In the genomic region with DNA sequence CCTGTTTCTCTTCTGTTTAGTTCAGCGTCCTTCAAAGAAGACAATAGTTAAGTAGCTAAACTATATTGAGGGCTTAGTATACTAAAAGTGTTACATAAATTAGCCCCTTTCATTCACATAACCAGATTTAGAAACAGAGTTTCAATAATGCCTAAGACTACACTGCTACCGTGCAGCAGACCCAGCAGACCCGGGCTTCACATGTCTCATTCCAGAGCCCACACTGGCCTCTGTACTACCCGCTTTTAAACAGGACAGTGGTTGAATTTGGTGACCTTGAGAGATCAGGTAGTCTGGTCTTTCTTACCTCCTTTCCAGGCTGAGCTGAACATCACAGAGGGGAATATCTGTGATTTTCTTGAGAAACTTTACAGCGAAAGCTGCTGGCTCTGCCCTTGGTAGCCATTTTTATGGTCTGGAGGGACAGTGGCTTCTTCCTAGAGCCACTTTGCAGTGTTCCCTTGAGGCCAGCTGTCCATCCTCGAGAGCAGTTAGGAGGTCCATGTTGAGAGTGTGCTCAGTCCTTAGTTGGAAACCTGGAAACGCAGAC, we compare ENCODE assay signal across 2 cellular contexts.
TF ChIP-seq lines count a peak whose summit lies in the region.

No MANE protein-coding gene starts in this region.

TF ChIP-seq in SK-N-SH, 30 proteins besides CTCF, POLR2A, EP300 and RAD21 (continued from another document):
- no peak for TF ChIP-seq TEAD4 (IDR thresholded peaks at IDR 0.05; ENCODE audit: borderline replicate concordance, insufficient read depth)
- TF ChIP-seq RXRA (IDR thresholded peaks at IDR 0.05; ENCODE audit: borderline replicate concordance, low read depth): no peak
- TF ChIP-seq, protein P1, sequence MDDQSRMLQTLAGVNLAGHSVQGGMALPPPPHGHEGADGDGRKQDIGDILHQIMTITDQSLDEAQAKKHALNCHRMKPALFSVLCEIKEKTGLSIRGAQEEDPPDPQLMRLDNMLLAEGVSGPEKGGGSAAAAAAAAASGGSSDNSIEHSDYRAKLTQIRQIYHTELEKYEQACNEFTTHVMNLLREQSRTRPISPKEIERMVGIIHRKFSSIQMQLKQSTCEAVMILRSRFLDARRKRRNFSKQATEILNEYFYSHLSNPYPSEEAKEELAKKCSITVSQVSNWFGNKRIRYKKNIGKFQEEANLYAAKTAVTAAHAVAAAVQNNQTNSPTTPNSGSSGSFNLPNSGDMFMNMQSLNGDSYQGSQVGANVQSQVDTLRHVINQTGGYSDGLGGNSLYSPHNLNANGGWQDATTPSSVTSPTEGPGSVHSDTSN (IDR thresholded peaks at IDR 0.05): no peak
- no peak for TF ChIP-seq SIN3A (IDR thresholded peaks at IDR 0.05; ENCODE audit: borderline replicate concordance, low read depth, low read length)
- no peak for TF ChIP-seq GATA2 (CRISPR knock-in tag; IDR thresholded peaks at IDR 0.05)
- TF ChIP-seq TAF1 (IDR thresholded peaks at IDR 0.05; ENCODE audit: borderline replicate concordance, low read depth, low read length): no peak
- TF ChIP-seq FOSL2 (IDR thresholded peaks at IDR 0.05; ENCODE audit: borderline replicate concordance, low read depth): no peak
- TF ChIP-seq TCF12 (IDR thresholded peaks at IDR 0.05): no peak
TF ChIP-seq in SK-N-SH: peak in this region for 0.

TF ChIP-seq in SK-N-SH treated with all-trans-retinoic acid at 6 μM for 48 hours, 23 proteins besides CTCF, POLR2A, EP300 and RAD21 (continued from another document):
- TF ChIP-seq, protein P2, sequence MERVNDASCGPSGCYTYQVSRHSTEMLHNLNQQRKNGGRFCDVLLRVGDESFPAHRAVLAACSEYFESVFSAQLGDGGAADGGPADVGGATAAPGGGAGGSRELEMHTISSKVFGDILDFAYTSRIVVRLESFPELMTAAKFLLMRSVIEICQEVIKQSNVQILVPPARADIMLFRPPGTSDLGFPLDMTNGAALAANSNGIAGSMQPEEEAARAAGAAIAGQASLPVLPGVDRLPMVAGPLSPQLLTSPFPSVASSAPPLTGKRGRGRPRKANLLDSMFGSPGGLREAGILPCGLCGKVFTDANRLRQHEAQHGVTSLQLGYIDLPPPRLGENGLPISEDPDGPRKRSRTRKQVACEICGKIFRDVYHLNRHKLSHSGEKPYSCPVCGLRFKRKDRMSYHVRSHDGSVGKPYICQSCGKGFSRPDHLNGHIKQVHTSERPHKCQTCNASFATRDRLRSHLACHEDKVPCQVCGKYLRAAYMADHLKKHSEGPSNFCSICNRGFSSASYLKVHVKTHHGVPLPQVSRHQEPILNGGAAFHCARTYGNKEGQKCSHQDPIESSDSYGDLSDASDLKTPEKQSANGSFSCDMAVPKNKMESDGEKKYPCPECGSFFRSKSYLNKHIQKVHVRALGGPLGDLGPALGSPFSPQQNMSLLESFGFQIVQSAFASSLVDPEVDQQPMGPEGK (CRISPR knock-in tag; IDR thresholded peaks at IDR 0.05; ENCODE audit: borderline replicate concordance): no peak
- no peak for TF ChIP-seq RARB (CRISPR knock-in tag; IDR thresholded peaks at IDR 0.05)
- no peak for TF ChIP-seq TCF4 (CRISPR knock-in tag; IDR thresholded peaks at IDR 0.05; ENCODE audit: borderline replicate concordance)
- no peak for TF ChIP-seq ZNF8 (CRISPR knock-in tag; IDR thresholded peaks at IDR 0.05)
- TF ChIP-seq, protein P3, sequence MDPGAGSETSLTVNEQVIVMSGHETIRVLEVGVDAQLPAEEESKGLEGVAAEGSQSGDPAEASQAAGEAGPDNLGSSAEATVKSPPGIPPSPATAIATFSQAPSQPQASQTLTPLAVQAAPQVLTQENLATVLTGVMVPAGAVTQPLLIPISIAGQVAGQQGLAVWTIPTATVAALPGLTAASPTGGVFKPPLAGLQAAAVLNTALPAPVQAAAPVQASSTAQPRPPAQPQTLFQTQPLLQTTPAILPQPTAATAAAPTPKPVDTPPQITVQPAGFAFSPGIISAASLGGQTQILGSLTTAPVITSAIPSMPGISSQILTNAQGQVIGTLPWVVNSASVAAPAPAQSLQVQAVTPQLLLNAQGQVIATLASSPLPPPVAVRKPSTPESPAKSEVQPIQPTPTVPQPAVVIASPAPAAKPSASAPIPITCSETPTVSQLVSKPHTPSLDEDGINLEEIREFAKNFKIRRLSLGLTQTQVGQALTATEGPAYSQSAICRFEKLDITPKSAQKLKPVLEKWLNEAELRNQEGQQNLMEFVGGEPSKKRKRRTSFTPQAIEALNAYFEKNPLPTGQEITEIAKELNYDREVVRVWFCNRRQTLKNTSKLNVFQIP (CRISPR knock-in tag; IDR thresholded peaks at IDR 0.05; ENCODE audit: borderline replicate concordance, low read depth): no peak
- no peak for TF ChIP-seq ZC3H10 (CRISPR knock-in tag; IDR thresholded peaks at IDR 0.05)
- no peak for TF ChIP-seq ESRRG (CRISPR knock-in tag; IDR thresholded peaks at IDR 0.05)
- TF ChIP-seq, protein P4, sequence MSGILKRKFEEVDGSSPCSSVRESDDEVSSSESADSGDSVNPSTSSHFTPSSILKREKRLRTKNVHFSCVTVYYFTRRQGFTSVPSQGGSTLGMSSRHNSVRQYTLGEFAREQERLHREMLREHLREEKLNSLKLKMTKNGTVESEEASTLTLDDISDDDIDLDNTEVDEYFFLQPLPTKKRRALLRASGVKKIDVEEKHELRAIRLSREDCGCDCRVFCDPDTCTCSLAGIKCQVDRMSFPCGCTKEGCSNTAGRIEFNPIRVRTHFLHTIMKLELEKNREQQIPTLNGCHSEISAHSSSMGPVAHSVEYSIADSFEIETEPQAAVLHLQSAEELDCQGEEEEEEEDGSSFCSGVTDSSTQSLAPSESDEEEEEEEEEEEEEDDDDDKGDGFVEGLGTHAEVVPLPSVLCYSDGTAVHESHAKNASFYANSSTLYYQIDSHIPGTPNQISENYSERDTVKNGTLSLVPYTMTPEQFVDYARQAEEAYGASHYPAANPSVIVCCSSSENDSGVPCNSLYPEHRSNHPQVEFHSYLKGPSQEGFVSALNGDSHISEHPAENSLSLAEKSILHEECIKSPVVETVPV (CRISPR knock-in tag; IDR thresholded peaks at IDR 0.05): no peak
- TF ChIP-seq SNAI2 (CRISPR knock-in tag; IDR thresholded peaks at IDR 0.05): no peak
- no peak for TF ChIP-seq CSDC2 (CRISPR knock-in tag; IDR thresholded peaks at IDR 0.05)
- no peak for TF ChIP-seq OSR1 (CRISPR knock-in tag; IDR thresholded peaks at IDR 0.05)
- TF ChIP-seq BACH2 (CRISPR knock-in tag; IDR thresholded peaks at IDR 0.05; ENCODE audit: borderline replicate concordance): no peak
- TF ChIP-seq, protein P5, sequence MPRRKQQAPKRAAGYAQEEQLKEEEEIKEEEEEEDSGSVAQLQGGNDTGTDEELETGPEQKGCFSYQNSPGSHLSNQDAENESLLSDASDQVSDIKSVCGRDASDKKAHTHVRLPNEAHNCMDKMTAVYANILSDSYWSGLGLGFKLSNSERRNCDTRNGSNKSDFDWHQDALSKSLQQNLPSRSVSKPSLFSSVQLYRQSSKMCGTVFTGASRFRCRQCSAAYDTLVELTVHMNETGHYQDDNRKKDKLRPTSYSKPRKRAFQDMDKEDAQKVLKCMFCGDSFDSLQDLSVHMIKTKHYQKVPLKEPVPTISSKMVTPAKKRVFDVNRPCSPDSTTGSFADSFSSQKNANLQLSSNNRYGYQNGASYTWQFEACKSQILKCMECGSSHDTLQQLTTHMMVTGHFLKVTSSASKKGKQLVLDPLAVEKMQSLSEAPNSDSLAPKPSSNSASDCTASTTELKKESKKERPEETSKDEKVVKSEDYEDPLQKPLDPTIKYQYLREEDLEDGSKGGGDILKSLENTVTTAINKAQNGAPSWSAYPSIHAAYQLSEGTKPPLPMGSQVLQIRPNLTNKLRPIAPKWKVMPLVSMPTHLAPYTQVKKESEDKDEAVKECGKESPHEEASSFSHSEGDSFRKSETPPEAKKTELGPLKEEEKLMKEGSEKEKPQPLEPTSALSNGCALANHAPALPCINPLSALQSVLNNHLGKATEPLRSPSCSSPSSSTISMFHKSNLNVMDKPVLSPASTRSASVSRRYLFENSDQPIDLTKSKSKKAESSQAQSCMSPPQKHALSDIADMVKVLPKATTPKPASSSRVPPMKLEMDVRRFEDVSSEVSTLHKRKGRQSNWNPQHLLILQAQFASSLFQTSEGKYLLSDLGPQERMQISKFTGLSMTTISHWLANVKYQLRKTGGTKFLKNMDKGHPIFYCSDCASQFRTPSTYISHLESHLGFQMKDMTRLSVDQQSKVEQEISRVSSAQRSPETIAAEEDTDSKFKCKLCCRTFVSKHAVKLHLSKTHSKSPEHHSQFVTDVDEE (CRISPR knock-in tag; IDR thresholded peaks at IDR 0.05): no peak
TF ChIP-seq in SK-N-SH treated with all-trans-retinoic acid at 6 μM for 48 hours: peak in this region for 0.
